ENCODE assay signal across 1 cellular context in the genomic region with DNA sequence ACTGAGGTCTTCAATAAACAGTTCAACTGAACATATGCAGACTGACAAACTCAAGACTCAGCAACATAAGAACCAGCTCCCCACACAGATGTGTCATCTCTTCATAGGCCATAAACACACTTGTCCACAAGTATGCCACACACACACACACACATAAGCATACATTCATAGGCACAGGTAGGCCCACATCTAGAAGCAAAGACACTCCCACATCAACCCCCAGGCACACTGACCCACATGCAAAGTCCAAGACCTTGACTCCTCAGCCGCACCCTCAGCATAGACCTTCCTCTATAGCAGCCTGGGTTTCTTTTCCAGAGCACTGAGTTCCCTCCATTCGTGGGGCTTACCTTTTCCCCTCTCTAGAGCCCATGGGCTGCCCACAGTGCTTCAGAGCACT.
TF ChIP-seq lines count a peak whose summit lies in the region.

No MANE protein-coding gene starts in this region.

TF ChIP-seq in H1, 55 proteins besides CTCF, POLR2A, EP300 and RAD21:
- TF ChIP-seq SIRT6 (IDR thresholded peaks at IDR 0.05; ENCODE audit: low read length) (no peak), EGR1 (IDR thresholded peaks at IDR 0.05; ENCODE audit: borderline replicate concordance, low read depth, low read length) (no peak), ZNF274 (IDR thresholded peaks at IDR 0.05; ENCODE audit: borderline replicate concordance, extremely low read depth, low read length) (no peak), BACH1 (IDR thresholded peaks at IDR 0.05; ENCODE audit: low read length) (no peak), KDM5A (IDR thresholded peaks at IDR 0.05; ENCODE audit: low read length) (no peak), NRF1 (IDR thresholded peaks at IDR 0.05; ENCODE audit: low read depth, low read length) (no peak), SP1 (IDR thresholded peaks at IDR 0.05; ENCODE audit: low read depth, low read length) (no peak), TAF7 (optimal IDR thresholded peaks at IDR 0.05; ENCODE audit: borderline replicate concordance, low read depth, low read length) (no peak), PHF8 (conservative IDR thresholded peaks at IDR 0.05; ENCODE audit: low read depth, low read length) (no peak), GABPA (IDR thresholded peaks at IDR 0.05; ENCODE audit: borderline replicate concordance, insufficient read depth, low read length) (no peak), RFX5 (IDR thresholded peaks at IDR 0.05; ENCODE audit: borderline replicate concordance, low read depth, low read length) (no peak), BCL11A (IDR thresholded peaks at IDR 0.05; ENCODE audit: low read depth in 2 of 2, low read length in 2 of 2) (no peak), KDM1A (IDR thresholded peaks at IDR 0.05; ENCODE audit: borderline replicate concordance, low read length) (no peak)
